1 cellular context compared by ENCODE assay signal in the genomic region with DNA sequence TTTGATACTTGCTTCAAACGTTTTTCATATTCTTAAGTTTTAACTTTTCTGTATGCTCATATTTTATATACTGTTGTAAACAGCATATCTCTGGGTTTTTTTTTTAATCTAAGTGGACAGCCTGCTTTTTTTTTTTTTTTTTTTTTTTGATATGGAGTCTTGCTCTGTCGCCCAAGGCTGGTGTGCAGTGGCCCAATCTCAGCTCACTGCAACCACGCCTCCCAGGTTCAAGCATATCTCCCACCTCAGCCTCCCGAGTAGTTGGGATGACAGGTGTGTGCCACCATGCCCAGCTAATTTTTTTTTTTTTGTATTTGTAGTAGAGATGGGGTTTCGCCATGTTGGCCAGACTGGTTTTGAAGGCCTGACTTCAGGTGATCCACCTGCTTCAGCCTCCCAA.
TF ChIP-seq lines count a peak whose summit lies in the region.

No MANE protein-coding gene starts in this region.

TF ChIP-seq in WTC11, 78 proteins besides CTCF, POLR2A, EP300 and RAD21 (continued from another document):
- TF ChIP-seq, protein P1, sequence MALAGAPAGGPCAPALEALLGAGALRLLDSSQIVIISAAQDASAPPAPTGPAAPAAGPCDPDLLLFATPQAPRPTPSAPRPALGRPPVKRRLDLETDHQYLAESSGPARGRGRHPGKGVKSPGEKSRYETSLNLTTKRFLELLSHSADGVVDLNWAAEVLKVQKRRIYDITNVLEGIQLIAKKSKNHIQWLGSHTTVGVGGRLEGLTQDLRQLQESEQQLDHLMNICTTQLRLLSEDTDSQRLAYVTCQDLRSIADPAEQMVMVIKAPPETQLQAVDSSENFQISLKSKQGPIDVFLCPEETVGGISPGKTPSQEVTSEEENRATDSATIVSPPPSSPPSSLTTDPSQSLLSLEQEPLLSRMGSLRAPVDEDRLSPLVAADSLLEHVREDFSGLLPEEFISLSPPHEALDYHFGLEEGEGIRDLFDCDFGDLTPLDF (CRISPR knock-in tag; IDR thresholded peaks at IDR 0.05), result no peak
- TF ChIP-seq NR1H2 (CRISPR knock-in tag; IDR thresholded peaks at IDR 0.05) (no peak), TEAD4 (CRISPR knock-in tag; IDR thresholded peaks at IDR 0.05) (no peak), ZMAT4 (CRISPR knock-in tag; IDR thresholded peaks at IDR 0.05) (no peak), HMGA2 (CRISPR knock-in tag; IDR thresholded peaks at IDR 0.05) (no peak)
- TF ChIP-seq, protein P2, sequence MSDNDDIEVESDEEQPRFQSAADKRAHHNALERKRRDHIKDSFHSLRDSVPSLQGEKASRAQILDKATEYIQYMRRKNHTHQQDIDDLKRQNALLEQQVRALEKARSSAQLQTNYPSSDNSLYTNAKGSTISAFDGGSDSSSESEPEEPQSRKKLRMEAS (CRISPR knock-in tag; IDR thresholded peaks at IDR 0.05), result no peak
- TF ChIP-seq, protein P3, sequence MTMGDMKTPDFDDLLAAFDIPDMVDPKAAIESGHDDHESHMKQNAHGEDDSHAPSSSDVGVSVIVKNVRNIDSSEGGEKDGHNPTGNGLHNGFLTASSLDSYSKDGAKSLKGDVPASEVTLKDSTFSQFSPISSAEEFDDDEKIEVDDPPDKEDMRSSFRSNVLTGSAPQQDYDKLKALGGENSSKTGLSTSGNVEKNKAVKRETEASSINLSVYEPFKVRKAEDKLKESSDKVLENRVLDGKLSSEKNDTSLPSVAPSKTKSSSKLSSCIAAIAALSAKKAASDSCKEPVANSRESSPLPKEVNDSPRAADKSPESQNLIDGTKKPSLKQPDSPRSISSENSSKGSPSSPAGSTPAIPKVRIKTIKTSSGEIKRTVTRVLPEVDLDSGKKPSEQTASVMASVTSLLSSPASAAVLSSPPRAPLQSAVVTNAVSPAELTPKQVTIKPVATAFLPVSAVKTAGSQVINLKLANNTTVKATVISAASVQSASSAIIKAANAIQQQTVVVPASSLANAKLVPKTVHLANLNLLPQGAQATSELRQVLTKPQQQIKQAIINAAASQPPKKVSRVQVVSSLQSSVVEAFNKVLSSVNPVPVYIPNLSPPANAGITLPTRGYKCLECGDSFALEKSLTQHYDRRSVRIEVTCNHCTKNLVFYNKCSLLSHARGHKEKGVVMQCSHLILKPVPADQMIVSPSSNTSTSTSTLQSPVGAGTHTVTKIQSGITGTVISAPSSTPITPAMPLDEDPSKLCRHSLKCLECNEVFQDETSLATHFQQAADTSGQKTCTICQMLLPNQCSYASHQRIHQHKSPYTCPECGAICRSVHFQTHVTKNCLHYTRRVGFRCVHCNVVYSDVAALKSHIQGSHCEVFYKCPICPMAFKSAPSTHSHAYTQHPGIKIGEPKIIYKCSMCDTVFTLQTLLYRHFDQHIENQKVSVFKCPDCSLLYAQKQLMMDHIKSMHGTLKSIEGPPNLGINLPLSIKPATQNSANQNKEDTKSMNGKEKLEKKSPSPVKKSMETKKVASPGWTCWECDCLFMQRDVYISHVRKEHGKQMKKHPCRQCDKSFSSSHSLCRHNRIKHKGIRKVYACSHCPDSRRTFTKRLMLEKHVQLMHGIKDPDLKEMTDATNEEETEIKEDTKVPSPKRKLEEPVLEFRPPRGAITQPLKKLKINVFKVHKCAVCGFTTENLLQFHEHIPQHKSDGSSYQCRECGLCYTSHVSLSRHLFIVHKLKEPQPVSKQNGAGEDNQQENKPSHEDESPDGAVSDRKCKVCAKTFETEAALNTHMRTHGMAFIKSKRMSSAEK (CRISPR knock-in tag; IDR thresholded peaks at IDR 0.05; ENCODE audit: borderline replicate concordance), result no peak
